ENCODE assay signal across 24 cellular contexts in genomic region chr4:82591592-82591991, GRCh38. TPM values are rescaled to one million over a fixed set of nuclear protein-coding genes. Genes with fewer than 3 reads are reported as not detected.
"Had no signal": no experiment of that assay in that cellular context is flagged by ENCODE, and none has a peak within 500 bp of the region (broad histone marks: within the 10 kb centered on the region; RNA-seq: fewer than 3 reads in every experiment).

No MANE protein-coding gene starts in this region.

- H3K4me3 Mint-ChIP-seq: activated naive CD8-positive, alpha-beta T cell; activated T-cell treated with anti-CD3 and anti-CD28 coated beads, Interleukin-2, amount 50 U/mL, for 4 hours; central memory CD8-positive, alpha-beta T cell; nephron progenitor cell; stimulated activated naive CD8-positive, alpha-beta T cell treated with anti-CD3 and anti-CD28 coated beads, Interleukin-15, amount 100 ng/mL, for 72 hours had no signal

- H3K27ac Mint-ChIP-seq: activated naive CD8-positive, alpha-beta T cell; activated T-helper 2 cell treated with anti-CD3 and anti-CD28 coated beads, Interferon-gamma antibody, Interleukin-2, Interleukin-4, amounts not matched to agents 10 μg/mL and 5 μg/mL and 100 μg/mL, durations not matched to agents 14 hours and 24 hours and 36 hours; nephron progenitor cell; stimulated activated naive CD8-positive, alpha-beta T cell treated with anti-CD3 and anti-CD28 coated beads, Interleukin-15, amount 100 ng/mL, for 72 hours had no signal

- H3K27me3 ChIP-seq: adrenal gland, tibial artery had no signal

- ATAC-seq: activated T-cell treated with anti-CD3 and anti-CD28 coated beads, Interleukin-2, amount 50 U/mL, for 4 hours; foreskin keratinocyte; left colon; mucosa of descending colon; right cardiac atrium; stimulated activated naive CD8-positive, alpha-beta T cell treated with anti-CD3 and anti-CD28 coated beads, Interleukin-15, amount 100 ng/mL, for 72 hours had no signal

- H3K79me2 ChIP-seq: parathyroid adenoma had no signal

- H3K36me3 ChIP-seq: adrenal gland, tibial artery had no signal

- H3K9me3 Mint-ChIP-seq: activated T-cell treated with anti-CD3 and anti-CD28 coated beads, Interleukin-2, amount 50 U/mL, for 4 hours; activated T-helper 2 cell treated with anti-CD3 and anti-CD28 coated beads, Interferon-gamma antibody, Interleukin-2, Interleukin-4, amounts not matched to agents 10 μg/mL and 5 μg/mL and 100 μg/mL, durations not matched to agents 14 hours and 24 hours and 36 hours; central memory CD8-positive, alpha-beta T cell; nephron progenitor cell; stimulated activated naive CD8-positive, alpha-beta T cell treated with anti-CD3 and anti-CD28 coated beads, Interleukin-15, amount 100 ng/mL, for 72 hours had no signal

- H3K4me3 ChIP-seq: adrenal gland, mucosa of descending colon, tibial artery had no signal

- DNase-seq: activated CD4-positive, alpha-beta T cell treated with anti-CD3 and anti-CD28 coated beads for 4 hours; activated CD4-positive, alpha-beta T cell treated with anti-CD3 and anti-CD28 coated beads, Interleukin-2, amount 50 U/mL, for 48 hours; activated CD4-positive, CD25-positive, alpha-beta regulatory T cell; activated CD8-positive, alpha-beta memory T cell treated with anti-CD3 and anti-CD28 coated beads, Interleukin-2, amount 50 U/mL, for 48 hours; activated naive CD4-positive, alpha-beta T cell; activated T-cell treated with anti-CD3 and anti-CD28 coated beads, Interleukin-2, amount 50 U/mL, for 4 hours; adrenal gland; effector memory CD4-positive, alpha-beta T cell; foreskin keratinocyte; left colon; mesendoderm; mucosa of descending colon; nephron progenitor cell; nucleus accumbens; right cardiac atrium; stimulated activated CD4-positive, alpha-beta T cell treated with anti-CD3 and anti-CD28 coated beads, Interleukin-12 subunit alpha, Interleukin-12 subunit beta, amount 100 ng/mL, for 4 hours; stimulated activated CD4-positive, alpha-beta T cell treated with anti-CD3 and anti-CD28 coated beads, Interleukin-4, amount 100 ng/mL, for 4 hours; stimulated activated naive CD8-positive, alpha-beta T cell treated with anti-CD3 and anti-CD28 coated beads, Interleukin-15, amount 100 ng/mL, for 72 hours; tibial artery had no signal

- H2AFZ ChIP-seq: parathyroid adenoma had no signal

- H3K9ac ChIP-seq: parathyroid adenoma had no signal

- H3K27ac ChIP-seq: adrenal gland, foreskin keratinocyte, parathyroid adenoma, tibial artery had no signal

- H3K4me1 Mint-ChIP-seq: central memory CD8-positive, alpha-beta T cell; stimulated activated naive CD8-positive, alpha-beta T cell treated with anti-CD3 and anti-CD28 coated beads, Interleukin-15, amount 100 ng/mL, for 72 hours had no signal

- H3K36me3 Mint-ChIP-seq: activated naive CD8-positive, alpha-beta T cell had no signal

- H3K4me1 ChIP-seq: adrenal gland, foreskin keratinocyte, parathyroid adenoma, tibial artery had no signal

- H3K9me3 ChIP-seq: adrenal gland, mucosa of descending colon had no signal

RNA-seq across cellular contexts. Expression of gene TMEM150C, which starts 29.8 kb away (rescaled TPM):
- total RNA-seq: activated CD8-positive, alpha-beta memory T cell treated with anti-CD3 and anti-CD28 coated beads for 36 hours; activated T-helper 2 cell treated with anti-CD3 and anti-CD28 coated beads, Interferon-gamma antibody, Interleukin-2, Interleukin-4, amounts not matched to agents 10 μg/mL and 5 μg/mL and 100 μg/mL, durations not matched to agents 14 hours and 24 hours and 36 hours had no signal
